In genomic region chr14:70886421-70887206, GRCh38 we compare ENCODE assay signal across 9 cellular contexts. TPM values are rescaled to one million over a fixed set of nuclear protein-coding genes. Genes with fewer than 3 reads are reported as not detected.
DNase-seq lines count a peak whose midpoint lies in the region; ATAC-seq and TF ChIP-seq lines count a peak whose summit lies in the region.
"Had no signal": no experiment of that assay in that cellular context is flagged by ENCODE, and none has a peak within 500 bp of the region (broad histone marks: within the 10 kb centered on the region; RNA-seq: fewer than 3 reads in every experiment).

No MANE protein-coding gene starts in this region.

- H3K9me3 ChIP-seq in WERI-Rb-1 (ENCODE audit: severe bottlenecking): no peaks in the 10 kb centered on the region

- no peak overlapping the region for H3K4me3 ChIP-seq in WERI-Rb-1 (ENCODE audit: low read depth, low read length)
- H3K4me3 ChIP-seq: dorsolateral prefrontal cortex had no signal

- H3K36me3 ChIP-seq in WERI-Rb-1: no peaks in the 10 kb centered on the region

- no peak overlapping the region for H3K27ac ChIP-seq in WERI-Rb-1

- ATAC-seq in GM18511 (IDR thresholded peaks at IDR 0.05; ENCODE audit: unreplicated experiment): peak; percentile 51
- ATAC-seq in HG02571 (IDR thresholded peaks at IDR 0.05; ENCODE audit: unreplicated experiment): peak; percentile 35
- peak; percentile 12 for ATAC-seq in esophagus mucosa
- no peak for ATAC-seq in GM18520 (IDR thresholded peaks at IDR 0.05; ENCODE audit: unreplicated experiment)

- DNase-seq in RPMI8226 (peak; percentile 68), WERI-Rb-1 (no peak), iPS-NIHi11 (ENCODE audit: low spot score) (no peak), COLO668 (lab: John Stamatoyannopoulos, UW; ENCODE audit: unreplicated experiment) (no peak)

- no peak for TF ChIP-seq CTCF in WERI-Rb-1 (IDR thresholded peaks at IDR 0.05; ENCODE audit: low read depth, low read length)

- no peaks in the 10 kb centered on the region for H3K27me3 ChIP-seq in WERI-Rb-1 (ENCODE audit: insufficient read depth, low read depth, severe bottlenecking)

RNA-seq across cellular contexts. Expression of gene PCNX1, which starts 20.6 kb away (rescaled TPM):
- 22.9 TPM for total RNA-seq in esophagus mucosa
